10 cellular contexts compared by ENCODE assay signal in genomic region chr5:141511771-141512325, GRCh38. TPM values are rescaled to one million over a fixed set of nuclear protein-coding genes. Genes with fewer than 3 reads are reported as not detected.
DNase-seq lines count a peak whose midpoint lies in the region; ATAC-seq and TF ChIP-seq lines count a peak whose summit lies in the region.
"Had no signal": no experiment of that assay in that cellular context is flagged by ENCODE, and none has a peak within 500 bp of the region (broad histone marks: within the 10 kb centered on the region; RNA-seq: fewer than 3 reads in every experiment).

No MANE protein-coding gene starts in this region.

- H3K27me3 Mint-ChIP-seq in memory B cell, result peaks cover 3% of the 10 kb centered on the region

- intact Hi-C loops in ascending aorta (cut with DNase I), result loop anchor here (5.0 kb wide), 1 partner anchor 1640 kb away; no protein-coding TSS in a partner anchor
- intact Hi-C loops in stomach (cut with DNase I; ENCODE audit: low total_unique reads), result no loop called here
- intact Hi-C loops in aorta (cut with DNase I), result loop anchor here (2.0 to 5.0 kb wide), 2 partner anchors 35 kb away; partner anchors contain the start of gene PCDHGC3 (in 1 of the 2)

- TF ChIP-seq POLR2A in stomach (IDR thresholded peaks at IDR 0.05), result no peak

- ATAC-seq in memory B cell (ENCODE audit: low read depth) (no peak), aorta (ENCODE audit: low FRiP score) (no peak), HG02981 (IDR thresholded peaks at IDR 0.05; ENCODE audit: unreplicated experiment) (no peak)

- no peak overlapping the region for H3K9ac ChIP-seq in HUES6 (ENCODE audit: low read length)

- no peak for TF ChIP-seq EP300 in stomach (IDR thresholded peaks at IDR 0.05)

- H3K27ac Mint-ChIP-seq in memory B cell, result peak overlapping the region; percentile 70

- H3K9me3 Mint-ChIP-seq in memory B cell, result no peaks in the 10 kb centered on the region

- peaks cover 19% of the 10 kb centered on the region for H3K36me3 ChIP-seq in HUES6 (ENCODE audit: control insufficient read depth, insufficient read depth, low read length)
- H3K36me3 ChIP-seq in ascending aorta, result peaks cover 0 to 14% of the 10 kb centered on the region in 2 donors
- H3K36me3 ChIP-seq in stomach, result peaks cover 25 to 52% (median 39%) of the 10 kb centered on the region in 4 donors
- no peaks in the 10 kb centered on the region for H3K36me3 ChIP-seq in aorta (ENCODE audit: control insufficient read depth in 1 of 2, insufficient read depth in 2 of 2, low read length in 1 of 2)

- H3K4me1 Mint-ChIP-seq in memory B cell, result peaks cover 69% of the 10 kb centered on the region

- H3K9me3 ChIP-seq in HUES6 (ENCODE audit: control insufficient read depth, insufficient read depth, low read depth, low read length), result no peaks in the 10 kb centered on the region
- H3K9me3 ChIP-seq in ascending aorta, result no peaks in the 10 kb centered on the region
- H3K9me3 ChIP-seq in stomach, result no peaks in the 10 kb centered on the region
- no peaks in the 10 kb centered on the region for H3K9me3 ChIP-seq in aorta (ENCODE audit: control insufficient read depth, low read length)

- H3K4me3 Mint-ChIP-seq in memory B cell, result peak overlapping the region; percentile 56

- peaks cover 54% of the 10 kb centered on the region for H3K4me1 ChIP-seq in HUES6 (ENCODE audit: control insufficient read depth, insufficient read depth, low read length)
- H3K4me1 ChIP-seq in ascending aorta, result peaks cover 42 to 57% of the 10 kb centered on the region in 2 donors
- peaks cover 49 to 82% (median 67%) of the 10 kb centered on the region in 4 donors for H3K4me1 ChIP-seq in stomach
- peaks cover 2 to 14% of the 10 kb centered on the region in 2 donors for H3K4me1 ChIP-seq in aorta (ENCODE audit: control insufficient read depth in 1 of 2, insufficient read depth in 2 of 2, low read length in 2 of 2)

- WGBS in stomach, 5 donors, result 54 to 63% (median 56%) methylated on average over 4 of the region's 4 CpGs
- WGBS in aorta, 2 donors, result 62 to 66% methylated on average over 4 of the region's 4 CpGs

- peaks cover 14% of the 10 kb centered on the region for H3K36me3 Mint-ChIP-seq in memory B cell

- H3K27ac ChIP-seq in HUES6 (ENCODE audit: low read depth, low read length), result no peak overlapping the region
- H3K27ac ChIP-seq in ascending aorta, result peak overlapping the region; percentile 98 to 99
- H3K27ac ChIP-seq in stomach, result peak overlapping the region; percentile 11 to 92 (median 86)
- peak overlapping the region in 1 of 2 donors; percentile 43 for H3K27ac ChIP-seq in aorta (ENCODE audit: low read depth in 1 of 2, low read length in 2 of 2)
- H3K27ac ChIP-seq: PC-9 had no signal

- H3K4me3 ChIP-seq in HUES6 (ENCODE audit: low read depth, low read length), result peak overlapping the region; percentile 79; the same call in 1 of the 2 replicates
- peak overlapping the region in 1 of 2 donors; percentile 78 for H3K4me3 ChIP-seq in ascending aorta
- peak overlapping the region in 2 of 4 donors; percentile 53 to 57 for H3K4me3 ChIP-seq in stomach
- no peak overlapping the region for H3K4me3 ChIP-seq in aorta (ENCODE audit: low read length in 2 of 2)
- H3K4me3 ChIP-seq: PC-9 had no signal

- H3K27me3 ChIP-seq in HUES6 (ENCODE audit: control insufficient read depth, insufficient read depth, low read length), result no peaks in the 10 kb centered on the region
- no peaks in the 10 kb centered on the region for H3K27me3 ChIP-seq in ascending aorta
- H3K27me3 ChIP-seq in stomach, result no peaks in the 10 kb centered on the region
- H3K27me3 ChIP-seq in aorta (ENCODE audit: control insufficient read depth in 1 of 2, insufficient read depth in 2 of 2, low read length in 1 of 2), result no peaks in the 10 kb centered on the region

- TF ChIP-seq CTCF in ascending aorta (IDR thresholded peaks at IDR 0.05), result no peak
- TF ChIP-seq CTCF in stomach (IDR thresholded peaks at IDR 0.05), result no peak

- DNase-seq in ascending aorta (ENCODE audit: low spot score in 2 of 2), result no peak
- DNase-seq in memory B cell (ENCODE audit: low spot score in 2 of 2), result no peak
- DNase-seq in stomach, result no peak
- no peak for DNase-seq in aorta
- DNase-seq in HPDE6-E6E7 (ENCODE audit: extremely low spot score), result no peak
- DNase-seq in pons (ENCODE audit: low spot score), result no peak

RNA-seq across cellular contexts. Expression of gene PCDHGC5, which starts 23.0 kb away (rescaled TPM):
- 0.11 TPM for total RNA-seq in ascending aorta
- 1 to 10 TPM in 3 of 5 donors, not detected in 2; 2.0 to 3.5 (median 2.7) TPM for total RNA-seq in stomach
- polyA plus RNA-seq in stomach, result under 1 TPM in 2 of 3 donors, not detected in 1; 0.08 to 0.12 TPM
- 1 to 10 TPM; 2.8 to 6.3 TPM for total RNA-seq in aorta
- polyA plus RNA-seq in aorta, result under 1 TPM; 0.25 to 0.84 TPM
- total RNA-seq: mononuclear cell, PC-9 had no signal

RNA-seq across cellular contexts. Expression of gene PCDHGC4, which starts 27.0 kb away (rescaled TPM):
- 59.3 TPM for total RNA-seq in ascending aorta
- 10 to 100 TPM in 1 of 5 donors, 1 to 10 TPM in 2, under 1 TPM in 1, not detected in 1; 0.87 to 15.4 (median 5.0) TPM for total RNA-seq in stomach
- not detected for polyA plus RNA-seq in stomach
- 1 to 10 TPM; 2.8 to 6.1 TPM for total RNA-seq in aorta
- under 1 TPM; 0.05 to 0.38 TPM for polyA plus RNA-seq in aorta
- total RNA-seq: PC-9 had no signal

RNA-seq across cellular contexts. Expression of gene PCDHGC3, which starts 36.1 kb away (rescaled TPM):
- total RNA-seq in ascending aorta, result 51.4 TPM
- total RNA-seq in stomach, result 10 to 100 TPM in 4 of 5 donors, 1 to 10 TPM in 1; 7.6 to 35.8 (median 18.8) TPM
- 10 to 100 TPM; 20.0 to 30.3 (median 29.1) TPM for polyA plus RNA-seq in stomach
- 100 to 1,000 TPM in 1 of 2 donors, 10 to 100 TPM in 1; 67.3 to 116 TPM for total RNA-seq in aorta
- 10 to 100 TPM; 23.9 to 99.0 TPM for polyA plus RNA-seq in aorta
